In the genomic region with DNA sequence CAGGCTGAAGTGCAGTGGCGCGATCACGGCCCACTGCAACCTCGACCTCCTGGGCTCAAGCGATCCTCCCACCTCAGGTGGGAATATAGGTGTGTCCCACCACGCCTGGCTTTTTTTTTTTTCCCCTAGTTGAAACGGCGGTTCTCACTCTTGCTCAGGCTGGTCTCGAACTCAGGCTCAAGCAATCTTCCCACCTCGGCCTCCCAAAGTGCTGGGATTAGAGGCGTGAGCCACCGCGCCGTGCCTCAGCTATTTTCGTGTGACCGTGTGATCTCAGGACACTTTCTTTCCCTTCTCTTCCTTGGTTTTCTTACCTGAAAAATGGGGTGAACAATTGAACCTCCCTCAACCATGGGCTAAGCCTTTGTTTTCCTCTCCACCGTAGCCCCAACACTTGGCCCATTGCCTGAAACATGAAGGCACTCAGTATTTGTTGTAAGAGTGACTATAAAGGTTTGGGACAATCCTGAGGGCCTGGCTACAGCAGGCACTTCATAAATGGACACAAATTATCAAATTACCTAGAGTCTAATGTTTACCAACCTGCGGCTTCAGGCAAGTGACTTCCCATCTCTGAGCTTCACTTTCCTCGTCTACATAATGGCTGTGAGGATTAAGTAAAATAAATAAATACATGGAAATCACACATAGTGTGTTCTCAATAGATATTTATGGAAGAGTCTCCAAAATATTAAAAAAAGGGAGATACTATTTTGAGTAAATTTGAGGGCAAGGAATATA, we compare ENCODE assay signal across 1 cellular context.
TF ChIP-seq lines count a peak whose summit lies in the region.

No MANE protein-coding gene starts in this region.

TF ChIP-seq in HepG2, 621 proteins besides CTCF, POLR2A, EP300 and RAD21 (continued from another document and continues in another):
- TF ChIP-seq ZC3H4 (CRISPR knock-in tag; IDR thresholded peaks at IDR 0.05; ENCODE audit: borderline replicate concordance) = peak; percentile 90; the same call in 1 of the 2 replicates
- TF ChIP-seq ZNF20 (CRISPR knock-in tag; IDR thresholded peaks at IDR 0.05) = 0 out of 2 replicates have a peak, but pooled peaks have one; percentile 28
- 0 out of 2 replicates have a peak, but pooled peaks have one; percentile 30 for TF ChIP-seq TP53 (CRISPR knock-in tag; conservative IDR thresholded peaks at IDR 0.05)
- TF ChIP-seq ZBTB38 (CRISPR knock-in tag; IDR thresholded peaks at IDR 0.05) = peak; percentile 6; the same call in 1 of the 2 replicates
- TF ChIP-seq ZNF446 (CRISPR knock-in tag; IDR thresholded peaks at IDR 0.05) = no peak
- TF ChIP-seq ZNF891 (CRISPR knock-in tag; IDR thresholded peaks at IDR 0.05) = peak; percentile 76; the same call in 1 of the 2 replicates
- TF ChIP-seq GTF3A (CRISPR knock-in tag; conservative IDR thresholded peaks at IDR 0.05) = no peak
- no peak; the same call in 1 of the 2 replicates for TF ChIP-seq ELF4 (CRISPR knock-in tag; IDR thresholded peaks at IDR 0.05; ENCODE audit: borderline replicate concordance)
- 0 out of 2 replicates have a peak, but pooled peaks have one; percentile 6 for TF ChIP-seq ZNF850 (CRISPR knock-in tag; conservative IDR thresholded peaks at IDR 0.05)
- peak; percentile 66; the same call in 1 of the 2 replicates for TF ChIP-seq ZNF235 (CRISPR knock-in tag; IDR thresholded peaks at IDR 0.05; ENCODE audit: borderline replicate concordance)
- no peak for TF ChIP-seq HNRNPLL (IDR thresholded peaks at IDR 0.05; ENCODE audit: low read depth, low read length, poor library complexity, severe bottlenecking)
- TF ChIP-seq ISL2 (CRISPR knock-in tag; IDR thresholded peaks at IDR 0.05) = 0 out of 2 replicates have a peak, but pooled peaks have one; percentile 7
- peak; percentile 29; the same call in 1 of the 2 replicates for TF ChIP-seq ZNF670 (CRISPR knock-in tag; IDR thresholded peaks at IDR 0.05; ENCODE audit: borderline replicate concordance)
- TF ChIP-seq, protein P1, sequence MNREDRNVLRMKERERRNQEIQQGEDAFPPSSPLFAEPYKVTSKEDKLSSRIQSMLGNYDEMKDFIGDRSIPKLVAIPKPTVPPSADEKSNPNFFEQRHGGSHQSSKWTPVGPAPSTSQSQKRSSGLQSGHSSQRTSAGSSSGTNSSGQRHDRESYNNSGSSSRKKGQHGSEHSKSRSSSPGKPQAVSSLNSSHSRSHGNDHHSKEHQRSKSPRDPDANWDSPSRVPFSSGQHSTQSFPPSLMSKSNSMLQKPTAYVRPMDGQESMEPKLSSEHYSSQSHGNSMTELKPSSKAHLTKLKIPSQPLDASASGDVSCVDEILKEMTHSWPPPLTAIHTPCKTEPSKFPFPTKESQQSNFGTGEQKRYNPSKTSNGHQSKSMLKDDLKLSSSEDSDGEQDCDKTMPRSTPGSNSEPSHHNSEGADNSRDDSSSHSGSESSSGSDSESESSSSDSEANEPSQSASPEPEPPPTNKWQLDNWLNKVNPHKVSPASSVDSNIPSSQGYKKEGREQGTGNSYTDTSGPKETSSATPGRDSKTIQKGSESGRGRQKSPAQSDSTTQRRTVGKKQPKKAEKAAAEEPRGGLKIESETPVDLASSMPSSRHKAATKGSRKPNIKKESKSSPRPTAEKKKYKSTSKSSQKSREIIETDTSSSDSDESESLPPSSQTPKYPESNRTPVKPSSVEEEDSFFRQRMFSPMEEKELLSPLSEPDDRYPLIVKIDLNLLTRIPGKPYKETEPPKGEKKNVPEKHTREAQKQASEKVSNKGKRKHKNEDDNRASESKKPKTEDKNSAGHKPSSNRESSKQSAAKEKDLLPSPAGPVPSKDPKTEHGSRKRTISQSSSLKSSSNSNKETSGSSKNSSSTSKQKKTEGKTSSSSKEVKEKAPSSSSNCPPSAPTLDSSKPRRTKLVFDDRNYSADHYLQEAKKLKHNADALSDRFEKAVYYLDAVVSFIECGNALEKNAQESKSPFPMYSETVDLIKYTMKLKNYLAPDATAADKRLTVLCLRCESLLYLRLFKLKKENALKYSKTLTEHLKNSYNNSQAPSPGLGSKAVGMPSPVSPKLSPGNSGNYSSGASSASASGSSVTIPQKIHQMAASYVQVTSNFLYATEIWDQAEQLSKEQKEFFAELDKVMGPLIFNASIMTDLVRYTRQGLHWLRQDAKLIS (CRISPR knock-in tag; IDR thresholded peaks at IDR 0.05) = 0 out of 2 replicates have a peak, but pooled peaks have one; percentile 86
- peak; percentile 16 for TF ChIP-seq RBM22 (optimal IDR thresholded peaks at IDR 0.05; ENCODE audit: low read length)
- TF ChIP-seq CCAR2 (optimal IDR thresholded peaks at IDR 0.05; ENCODE audit: low read depth, low read length) = peak; percentile 46
- TF ChIP-seq ADNP (CRISPR knock-in tag; IDR thresholded peaks at IDR 0.05) = peak; percentile 55
- peak; percentile 20; the same call in 1 of the 2 replicates for TF ChIP-seq POLR2G (IDR thresholded peaks at IDR 0.05; ENCODE audit: low read depth, low read length)
- no peak for TF ChIP-seq DPF2 (CRISPR knock-in tag; IDR thresholded peaks at IDR 0.05; ENCODE audit: borderline replicate concordance, low read depth)
- TF ChIP-seq CHD4 (IDR thresholded peaks at IDR 0.05; ENCODE audit: borderline replicate concordance, low read length) = peak; percentile 97
- TF ChIP-seq ZNF225 (CRISPR knock-in tag; IDR thresholded peaks at IDR 0.05) = 0 out of 2 replicates have a peak, but pooled peaks have one; percentile 22
- peak; percentile 1; the same call in 1 of the 2 replicates for TF ChIP-seq BCL6 (CRISPR knock-in tag; IDR thresholded peaks at IDR 0.05)
- no peak for TF ChIP-seq ZBTB7A (CRISPR knock-in tag; IDR thresholded peaks at IDR 0.05)
- TF ChIP-seq XRCC5 (optimal IDR thresholded peaks at IDR 0.05; ENCODE audit: low read length) = peak; percentile 26
- peak; percentile 48; the same call in 1 of the 2 replicates for TF ChIP-seq DMAP1 (CRISPR knock-in tag; IDR thresholded peaks at IDR 0.05)
- TF ChIP-seq, protein P2, sequence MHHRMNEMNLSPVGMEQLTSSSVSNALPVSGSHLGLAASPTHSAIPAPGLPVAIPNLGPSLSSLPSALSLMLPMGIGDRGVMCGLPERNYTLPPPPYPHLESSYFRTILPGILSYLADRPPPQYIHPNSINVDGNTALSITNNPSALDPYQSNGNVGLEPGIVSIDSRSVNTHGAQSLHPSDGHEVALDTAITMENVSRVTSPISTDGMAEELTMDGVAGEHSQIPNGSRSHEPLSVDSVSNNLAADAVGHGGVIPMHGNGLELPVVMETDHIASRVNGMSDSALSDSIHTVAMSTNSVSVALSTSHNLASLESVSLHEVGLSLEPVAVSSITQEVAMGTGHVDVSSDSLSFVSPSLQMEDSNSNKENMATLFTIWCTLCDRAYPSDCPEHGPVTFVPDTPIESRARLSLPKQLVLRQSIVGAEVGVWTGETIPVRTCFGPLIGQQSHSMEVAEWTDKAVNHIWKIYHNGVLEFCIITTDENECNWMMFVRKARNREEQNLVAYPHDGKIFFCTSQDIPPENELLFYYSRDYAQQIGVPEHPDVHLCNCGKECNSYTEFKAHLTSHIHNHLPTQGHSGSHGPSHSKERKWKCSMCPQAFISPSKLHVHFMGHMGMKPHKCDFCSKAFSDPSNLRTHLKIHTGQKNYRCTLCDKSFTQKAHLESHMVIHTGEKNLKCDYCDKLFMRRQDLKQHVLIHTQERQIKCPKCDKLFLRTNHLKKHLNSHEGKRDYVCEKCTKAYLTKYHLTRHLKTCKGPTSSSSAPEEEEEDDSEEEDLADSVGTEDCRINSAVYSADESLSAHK (CRISPR knock-in tag; IDR thresholded peaks at IDR 0.05; ENCODE audit: borderline replicate concordance) = 0 out of 2 replicates have a peak, but pooled peaks have one; percentile 42
- TF ChIP-seq ZNF83 (CRISPR knock-in tag; IDR thresholded peaks at IDR 0.05; ENCODE audit: borderline replicate concordance) = no peak
- TF ChIP-seq IRF2 (CRISPR knock-in tag; IDR thresholded peaks at IDR 0.05) = peak; percentile 17; the same call in 1 of the 2 replicates
- TF ChIP-seq RELA (CRISPR knock-in tag; IDR thresholded peaks at IDR 0.05) = 0 out of 2 replicates have a peak, but pooled peaks have one; percentile 22
- TF ChIP-seq, protein P3, sequence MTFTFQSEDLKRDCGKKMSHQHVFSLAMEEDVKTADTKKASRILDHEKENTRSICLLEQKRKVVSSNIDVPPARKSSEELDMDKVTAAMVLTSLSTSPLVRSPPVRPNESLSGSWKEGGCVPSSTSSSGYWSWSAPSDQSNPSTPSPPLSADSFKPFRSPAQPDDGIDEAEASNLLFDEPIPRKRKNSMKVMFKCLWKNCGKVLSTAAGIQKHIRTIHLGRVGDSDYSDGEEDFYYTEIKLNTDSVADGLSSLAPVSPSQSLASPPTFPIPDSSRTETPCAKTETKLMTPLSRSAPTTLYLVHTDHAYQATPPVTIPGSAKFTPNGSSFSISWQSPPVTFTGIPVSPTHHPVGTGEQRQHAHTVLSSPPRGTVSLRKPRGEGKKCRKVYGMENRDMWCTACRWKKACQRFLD (CRISPR knock-in tag; IDR thresholded peaks at IDR 0.05; ENCODE audit: borderline replicate concordance) = peak; percentile 69; the same call in 1 of the 2 replicates
- TF ChIP-seq, protein P4, sequence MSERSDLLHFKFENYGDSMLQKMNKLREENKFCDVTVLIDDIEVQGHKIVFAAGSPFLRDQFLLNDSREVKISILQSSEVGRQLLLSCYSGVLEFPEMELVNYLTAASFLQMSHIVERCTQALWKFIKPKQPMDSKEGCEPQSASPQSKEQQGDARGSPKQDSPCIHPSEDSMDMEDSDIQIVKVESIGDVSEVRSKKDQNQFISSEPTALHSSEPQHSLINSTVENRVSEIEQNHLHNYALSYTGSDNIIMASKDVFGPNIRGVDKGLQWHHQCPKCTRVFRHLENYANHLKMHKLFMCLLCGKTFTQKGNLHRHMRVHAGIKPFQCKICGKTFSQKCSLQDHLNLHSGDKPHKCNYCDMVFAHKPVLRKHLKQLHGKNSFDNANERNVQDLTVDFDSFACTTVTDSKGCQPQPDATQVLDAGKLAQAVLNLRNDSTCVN (CRISPR knock-in tag; IDR thresholded peaks at IDR 0.05; ENCODE audit: borderline replicate concordance) = peak; percentile 75
- no peak for TF ChIP-seq ZNF562 (CRISPR knock-in tag; IDR thresholded peaks at IDR 0.05; ENCODE audit: borderline replicate concordance)
- 0 out of 2 replicates have a peak, but pooled peaks have one; percentile 55 for TF ChIP-seq THYN1 (CRISPR knock-in tag; IDR thresholded peaks at IDR 0.05; ENCODE audit: borderline replicate concordance, low read depth)
- TF ChIP-seq, protein P5, sequence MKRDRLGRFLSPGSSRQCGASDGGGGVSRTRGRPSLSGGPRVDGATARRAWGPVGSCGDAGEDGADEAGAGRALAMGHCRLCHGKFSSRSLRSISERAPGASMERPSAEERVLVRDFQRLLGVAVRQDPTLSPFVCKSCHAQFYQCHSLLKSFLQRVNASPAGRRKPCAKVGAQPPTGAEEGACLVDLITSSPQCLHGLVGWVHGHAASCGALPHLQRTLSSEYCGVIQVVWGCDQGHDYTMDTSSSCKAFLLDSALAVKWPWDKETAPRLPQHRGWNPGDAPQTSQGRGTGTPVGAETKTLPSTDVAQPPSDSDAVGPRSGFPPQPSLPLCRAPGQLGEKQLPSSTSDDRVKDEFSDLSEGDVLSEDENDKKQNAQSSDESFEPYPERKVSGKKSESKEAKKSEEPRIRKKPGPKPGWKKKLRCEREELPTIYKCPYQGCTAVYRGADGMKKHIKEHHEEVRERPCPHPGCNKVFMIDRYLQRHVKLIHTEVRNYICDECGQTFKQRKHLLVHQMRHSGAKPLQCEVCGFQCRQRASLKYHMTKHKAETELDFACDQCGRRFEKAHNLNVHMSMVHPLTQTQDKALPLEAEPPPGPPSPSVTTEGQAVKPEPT (CRISPR knock-in tag; IDR thresholded peaks at IDR 0.05; ENCODE audit: low read depth) = 0 out of 2 replicates have a peak, but pooled peaks have one; percentile 28
- TF ChIP-seq RCOR2 (CRISPR knock-in tag; IDR thresholded peaks at IDR 0.05) = 0 out of 2 replicates have a peak, but pooled peaks have one; percentile 20
- 0 out of 2 replicates have a peak, but pooled peaks have one; percentile 83 for TF ChIP-seq ZNF354B (CRISPR knock-in tag; IDR thresholded peaks at IDR 0.05)
- TF ChIP-seq, protein P6, sequence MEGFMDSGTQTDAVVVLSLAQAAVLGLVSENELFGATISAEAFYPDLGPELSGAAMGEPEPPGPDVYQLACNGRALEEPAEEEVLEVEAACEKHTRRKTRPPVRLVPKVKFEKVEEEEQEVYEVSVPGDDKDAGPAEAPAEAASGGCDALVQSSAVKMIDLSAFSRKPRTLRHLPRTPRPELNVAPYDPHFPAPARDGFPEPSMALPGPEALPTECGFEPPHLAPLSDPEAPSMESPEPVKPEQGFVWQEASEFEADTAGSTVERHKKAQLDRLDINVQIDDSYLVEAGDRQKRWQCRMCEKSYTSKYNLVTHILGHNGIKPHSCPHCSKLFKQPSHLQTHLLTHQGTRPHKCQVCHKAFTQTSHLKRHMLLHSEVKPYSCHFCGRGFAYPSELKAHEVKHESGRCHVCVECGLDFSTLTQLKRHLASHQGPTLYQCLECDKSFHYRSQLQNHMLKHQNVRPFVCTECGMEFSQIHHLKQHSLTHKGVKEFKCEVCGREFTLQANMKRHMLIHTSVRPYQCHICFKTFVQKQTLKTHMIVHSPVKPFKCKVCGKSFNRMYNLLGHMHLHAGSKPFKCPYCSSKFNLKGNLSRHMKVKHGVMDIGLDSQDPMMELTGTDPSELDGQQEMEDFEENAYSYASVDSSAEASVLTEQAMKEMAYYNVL (CRISPR knock-in tag; IDR thresholded peaks at IDR 0.05; ENCODE audit: borderline replicate concordance) = 0 out of 2 replicates have a peak, but pooled peaks have one; percentile 9
- peak; percentile 67; the same call in 1 of the 2 replicates for TF ChIP-seq CBX5 (CRISPR knock-in tag; IDR thresholded peaks at IDR 0.05; ENCODE audit: borderline replicate concordance)
- peak; percentile 69 for TF ChIP-seq NRL (CRISPR knock-in tag; IDR thresholded peaks at IDR 0.05; ENCODE audit: borderline replicate concordance)
- TF ChIP-seq KLF9 (CRISPR knock-in tag; IDR thresholded peaks at IDR 0.05; ENCODE audit: low read depth) = no peak; the same call in 1 of the 2 replicates
- TF ChIP-seq REXO4 (CRISPR knock-in tag; IDR thresholded peaks at IDR 0.05; ENCODE audit: borderline replicate concordance) = 0 out of 2 replicates have a peak, but pooled peaks have one; percentile 4
- peak; percentile 35; the same call in 1 of the 2 replicates for TF ChIP-seq ZNF839 (CRISPR knock-in tag; IDR thresholded peaks at IDR 0.05; ENCODE audit: borderline replicate concordance)
- TF ChIP-seq GABPA (IDR thresholded peaks at IDR 0.05; ENCODE audit: low read depth, low read length) = no peak
- TF ChIP-seq GABPA (CRISPR knock-in tag; IDR thresholded peaks at IDR 0.05; ENCODE audit: low read depth) = peak; percentile 31; the same call in 1 of the 2 replicates
- TF ChIP-seq AHR (CRISPR knock-in tag; IDR thresholded peaks at IDR 0.05) = peak; percentile 79; the same call in 1 of the 2 replicates
- TF ChIP-seq ZNF781 (CRISPR knock-in tag; IDR thresholded peaks at IDR 0.05; ENCODE audit: borderline replicate concordance, not compliant biosample characterization) = peak; percentile 76
- TF ChIP-seq, protein P7, sequence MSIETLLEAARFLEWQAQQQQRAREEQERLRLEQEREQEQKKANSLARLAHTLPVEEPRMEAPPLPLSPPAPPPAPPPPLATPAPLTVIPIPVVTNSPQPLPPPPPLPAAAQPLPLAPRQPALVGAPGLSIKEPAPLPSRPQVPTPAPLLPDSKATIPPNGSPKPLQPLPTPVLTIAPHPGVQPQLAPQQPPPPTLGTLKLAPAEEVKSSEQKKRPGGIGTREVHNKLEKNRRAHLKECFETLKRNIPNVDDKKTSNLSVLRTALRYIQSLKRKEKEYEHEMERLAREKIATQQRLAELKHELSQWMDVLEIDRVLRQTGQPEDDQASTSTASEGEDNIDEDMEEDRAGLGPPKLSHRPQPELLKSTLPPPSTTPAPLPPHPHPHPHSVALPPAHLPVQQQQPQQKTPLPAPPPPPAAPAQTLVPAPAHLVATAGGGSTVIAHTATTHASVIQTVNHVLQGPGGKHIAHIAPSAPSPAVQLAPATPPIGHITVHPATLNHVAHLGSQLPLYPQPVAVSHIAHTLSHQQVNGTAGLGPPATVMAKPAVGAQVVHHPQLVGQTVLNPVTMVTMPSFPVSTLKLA (IDR thresholded peaks at IDR 0.05) = no peak
- TF ChIP-seq ATF1 (CRISPR knock-in tag; IDR thresholded peaks at IDR 0.05) = peak; percentile 38; the same call in 1 of the 2 replicates
- peak; percentile 90; the same call in 1 of the 2 replicates for TF ChIP-seq PAF1 (CRISPR knock-in tag; IDR thresholded peaks at IDR 0.05)
